In genomic region chr6:391559-392440, GRCh38 we compare ENCODE assay signal across 8 cellular contexts. TPM values are rescaled to one million over a fixed set of nuclear protein-coding genes. Genes with fewer than 3 reads are reported as not detected.
DNase-seq lines count a peak whose midpoint lies in the region; ATAC-seq and TF ChIP-seq lines count a peak whose summit lies in the region.

Gene IRF4, plus strand, starts transcription at chr6:391752. Its CDS starts 1,401 bp downstream, at chr6:393153.

- no peak for TF ChIP-seq EP300 in gastroesophageal sphincter (IDR thresholded peaks at IDR 0.05)

- ATAC-seq in HG03139 (IDR thresholded peaks at IDR 0.05; ENCODE audit: unreplicated experiment): peak; percentile 44
- ATAC-seq in gastroesophageal sphincter: peak; percentile 24
- ATAC-seq in sciatic nerve: peak; percentile 58

- peak; percentile 54 to 77 (median 67) for DNase-seq in activated CD8-positive, alpha-beta memory T cell treated with anti-CD3 and anti-CD28 coated beads for 48 hours (ENCODE audit: low read depth in 2 of 3, low spot score in 2 of 3)
- no peak for DNase-seq in sciatic nerve (ENCODE audit: low spot score)
- DNase-seq in NCI-H82 (lab: John Stamatoyannopoulos, UW): no peak
- no peak for DNase-seq in hepatic stellate cell (ENCODE audit: low spot score)
- DNase-seq in inferior parietal cortex (ENCODE audit: extremely low spot score): no peak

- H3K4me1 ChIP-seq in gastroesophageal sphincter: peaks cover 0 to 34% (median 26%) of the 10 kb centered on the region in 3 donors

- peaks cover 96% of the 10 kb centered on the region for H3K27me3 ChIP-seq in gastroesophageal sphincter

- no peaks in the 10 kb centered on the region for H3K9me3 ChIP-seq in gastroesophageal sphincter

- H3K27ac ChIP-seq in gastroesophageal sphincter: no peak within 1 kb of the TSS

- intact Hi-C loops in sciatic nerve (cut with DNase I): no loop called here

- no peak for TF ChIP-seq CTCF in gastroesophageal sphincter (IDR thresholded peaks at IDR 0.05)

- peak within 1 kb of the TSS; percentile 25 to 48 for H3K4me3 ChIP-seq in gastroesophageal sphincter

- TF ChIP-seq POLR2A in GM19099 (IDR thresholded peaks at IDR 0.05; ENCODE audit: extremely low read depth, insufficient read length, low read depth) (peak; percentile 100), gastroesophageal sphincter (IDR thresholded peaks at IDR 0.05) (no peak)

- H3K36me3 ChIP-seq in gastroesophageal sphincter: no peaks in the 10 kb centered on the region

- no CpG with 5 or more reads among the region's 82 CpGs for WGBS in gastroesophageal sphincter (ENCODE audit: low coverage in 1 of 2), 2 donors

RNA-seq across cellular contexts. Expression of gene IRF4, which starts in this region (rescaled TPM):
- total RNA-seq in gastroesophageal sphincter (1 to 10 TPM in 3 of 4 donors, under 1 TPM in 1; 0.89 to 7.4 (median 3.2) TPM), sciatic nerve (4.7 TPM)

Comparison
In these comparisons a context has a peak if more than half of its experiments do, and no peak if none do; other contexts are left out.
1. DNase-seq: peak in activated CD8-positive, alpha-beta memory T cell treated with anti-CD3 and anti-CD28 coated beads for 48 hours (3 of 3); none in sciatic nerve (single experiment), NCI-H82 (single experiment), hepatic stellate cell (single experiment) and inferior parietal cortex (single experiment).
2. Peak in every context shown above with its lines, with median percentiles within 50 percentile points of each other: ATAC-seq.